Comparison of ENCODE assay signal across 11 cellular contexts in genomic region chrX:130772313-130773140, GRCh38.
DNase-seq lines count a peak whose midpoint lies in the region; TF ChIP-seq lines count a peak whose summit lies in the region.
"Had no signal": no experiment of that assay in that cellular context is flagged by ENCODE, and none has a peak within 500 bp of the region (broad histone marks: within the 10 kb centered on the region; RNA-seq: fewer than 3 reads in every experiment).

No MANE protein-coding gene starts in this region.

- TF ChIP-seq CTCF in AG04450 (IDR thresholded peaks at IDR 0.05; ENCODE audit: low read depth, low read length) (no peak), HFFc6 (IDR thresholded peaks at IDR 0.05) (no peak), fibroblast of pulmonary artery (IDR thresholded peaks at IDR 0.05; ENCODE audit: low read length, missing control alignments) (no peak), dorsolateral prefrontal cortex (IDR thresholded peaks at IDR 0.05 in 54 of 56, conservative IDR thresholded peaks at IDR 0.05 in 2 of 56; ENCODE audit: low read depth in 1 of 56, partially characterized antibody in 56 of 56) (no peak), coronary artery (IDR thresholded peaks at IDR 0.05) (no peak)

- no peaks in the 10 kb centered on the region for H3K9me3 Mint-ChIP-seq in HFFc6

- H3K9me3 ChIP-seq in AG04450 (ENCODE audit: control insufficient read depth, insufficient read depth, low read length) = no peaks in the 10 kb centered on the region

- H3K4me3 ChIP-seq in AG04450 (ENCODE audit: low read depth, low read length) (no peak overlapping the region), fibroblast of pulmonary artery (replicated peaks; ENCODE audit: low read depth, low read length) (no peak overlapping the region), dorsolateral prefrontal cortex (no peak overlapping the region), coronary artery (no peak overlapping the region)

- peak overlapping the region; percentile 46 for H3K4me3 Mint-ChIP-seq in HFFc6

- intact Hi-C loops in dorsolateral prefrontal cortex (cut with DNase I) = no loop called here

- DNase-seq in AG04450 (ENCODE audit: low read depth, low spot score) = peak; percentile 0
- peak; percentile 79 for DNase-seq in HFFc6
- peak; percentile 94 for DNase-seq in NCI-H748 (lab: John Stamatoyannopoulos, UW; ENCODE audit: unreplicated experiment)
- peak; percentile 11 for DNase-seq in fibroblast of pulmonary artery (ENCODE audit: low read depth)
- no peak for DNase-seq in dorsolateral prefrontal cortex
- DNase-seq in ureter (ENCODE audit: low spot score) = no peak
- DNase-seq in coronary artery (ENCODE audit: low spot score) = no peak
- DNase-seq in activated CD4-positive, CD25-positive, alpha-beta regulatory T cell (lab: John Stamatoyannopoulos, UW) = no peak
- DNase-seq: Calu3, foreskin melanocyte, NCI-H1048 had no signal

- H3K4me1 Mint-ChIP-seq in HFFc6 (ENCODE audit: low read depth) = peaks cover 37% of the 10 kb centered on the region

- CTCF ChIA-PET in AG04450 (lab: Charles Lee) = no interaction called here

- H3K36me3 Mint-ChIP-seq in HFFc6 (ENCODE audit: low read depth) = no peaks in the 10 kb centered on the region

- no peaks in the 10 kb centered on the region for H3K27me3 ChIP-seq in AG04450 (ENCODE audit: control insufficient read depth, insufficient read depth, low read length)
- H3K27me3 ChIP-seq in dorsolateral prefrontal cortex = peaks cover 0 to 70% (median 10%) of the 10 kb centered on the region in 45 donors

- H3K27ac ChIP-seq in AG04450 (ENCODE audit: low read depth, low read length) (no peak overlapping the region), dorsolateral prefrontal cortex (no peak overlapping the region), coronary artery (no peak overlapping the region)

- H3K27me3 Mint-ChIP-seq in HFFc6 (ENCODE audit: insufficient read depth) = peaks cover 3% of the 10 kb centered on the region; the same call in 1 of the 2 replicates

- peak overlapping the region; percentile 92 for H3K27ac Mint-ChIP-seq in HFFc6

- POLR2A ChIA-PET in AG04450 (lab: Yijun Ruan, JAX) = no interaction called here

Comparison
In these comparisons a context has a peak if more than half of its experiments do, and no peak if none do; other contexts are left out.
1. DNase-seq: peak in AG04450 (single experiment), HFFc6 (single experiment), NCI-H748 (single experiment) and fibroblast of pulmonary artery (single experiment); none in dorsolateral prefrontal cortex (0 of 10), ureter (single experiment), coronary artery (single experiment) and activated CD4-positive, CD25-positive, alpha-beta regulatory T cell (0 of 4).